Comparison of ENCODE assay signal across 30 cellular contexts in genomic region chr11:101945418-101945817, GRCh38. TPM values are rescaled to one million over a fixed set of nuclear protein-coding genes. Genes with fewer than 3 reads are reported as not detected.
"Had no signal": no experiment of that assay in that cellular context is flagged by ENCODE, and none has a peak within 500 bp of the region (broad histone marks: within the 10 kb centered on the region; RNA-seq: fewer than 3 reads in every experiment).

No MANE protein-coding gene starts in this region.

- H3K4me2 ChIP-seq: smooth muscle cell had no signal

- H3K4me3 ChIP-seq: left ventricle myocardium inferior, lung, mucosa of descending colon, ovary, right atrium auricular region, right lobe of liver, smooth muscle cell, testis, thyroid gland, transverse colon, upper lobe of left lung, vagina had no signal

- ATAC-seq: naive thymus-derived CD4-positive, alpha-beta T cell; natural killer cell treated with Interleukin-12 subunit alpha and Interleukin-12 subunit beta and Interleukin-15 and Interleukin-18, amount 100 ng/mL, for 72 hours; right lobe of liver; stimulated activated memory B cell treated with anti-CD40 and anti-IgM and Interleukin-4, amounts not matched to agents 10 μg/mL and 1 μg/mL and 100 μg/mL, for 72 hours; stimulated activated naive CD8-positive, alpha-beta T cell treated with anti-CD3 and anti-CD28 coated beads, Interleukin-15, amount 100 ng/mL, for 72 hours had no signal

- H3K27ac ChIP-seq: left ventricle myocardium inferior, ovary, right atrium auricular region, right lobe of liver, testis, thyroid gland, transverse colon, upper lobe of left lung, vagina had no signal

- H3K9me3 ChIP-seq: left ventricle myocardium inferior, mucosa of descending colon, ovary, right atrium auricular region, right lobe of liver, testis, thyroid gland, transverse colon, upper lobe of left lung, vagina had no signal

- H3K36me3 ChIP-seq: left ventricle myocardium inferior, ovary, right atrium auricular region, right lobe of liver, thyroid gland, transverse colon, upper lobe of left lung, vagina had no signal

- DNase-seq: islet precursor cell; left ventricle myocardium inferior; midbrain; mucosa of descending colon; naive thymus-derived CD4-positive, alpha-beta T cell; ovary; right lobe of liver; stimulated activated CD4-positive, alpha-beta T cell treated with anti-CD3 and anti-CD28 coated beads, Interleukin-12 subunit alpha, Interleukin-12 subunit beta, amount 100 ng/mL, for 4 hours; stimulated activated CD4-positive, alpha-beta T cell treated with anti-CD3 and anti-CD28 coated beads, Interleukin-15, amount 100 ng/mL, for 24 hours; stimulated activated CD4-positive, alpha-beta T cell treated with anti-CD3 and anti-CD28 coated beads, Interleukin-4, amount 100 ng/mL, for 4 hours; stimulated activated CD8-positive, alpha-beta memory T cell treated with anti-CD3 and anti-CD28 coated beads, Interleukin-4, amount 100 ng/mL, for 48 hours; stimulated activated naive CD4-positive, alpha-beta T cell treated with Interleukin-2 at 50 U/mL for 16 hours; stimulated activated naive CD8-positive, alpha-beta T cell treated with anti-CD3 and anti-CD28 coated beads, Interleukin-15, amount 100 ng/mL, for 72 hours; testis; thyroid gland; transverse colon; upper lobe of left lung had no signal

- H3K27me3 ChIP-seq: ovary, right atrium auricular region, right lobe of liver, testis, thyroid gland, transverse colon, upper lobe of left lung, vagina had no signal

- H3K4me1 ChIP-seq: left ventricle myocardium inferior, right atrium auricular region, right lobe of liver, testis, thyroid gland, transverse colon, upper lobe of left lung, vagina had no signal

RNA-seq across cellular contexts. Expression of gene ANGPTL5, which starts 29.1 kb away (rescaled TPM):
- total RNA-seq: kidney epithelial cell; myocyte; naive thymus-derived CD4-positive, alpha-beta T cell; natural killer cell treated with Interleukin-12 subunit alpha and Interleukin-12 subunit beta and Interleukin-15 and Interleukin-18, amount 100 ng/mL, for 72 hours; progenitor cell of endocrine pancreas; pulmonary artery endothelial cell; renal cortical epithelial cell; right lobe of liver; smooth muscle cell; urinary bladder; vagina had no signal
- polyA plus RNA-seq: naive thymus-derived CD4-positive, alpha-beta T cell; neural cell; smooth muscle cell had no signal
